In the genomic region with DNA sequence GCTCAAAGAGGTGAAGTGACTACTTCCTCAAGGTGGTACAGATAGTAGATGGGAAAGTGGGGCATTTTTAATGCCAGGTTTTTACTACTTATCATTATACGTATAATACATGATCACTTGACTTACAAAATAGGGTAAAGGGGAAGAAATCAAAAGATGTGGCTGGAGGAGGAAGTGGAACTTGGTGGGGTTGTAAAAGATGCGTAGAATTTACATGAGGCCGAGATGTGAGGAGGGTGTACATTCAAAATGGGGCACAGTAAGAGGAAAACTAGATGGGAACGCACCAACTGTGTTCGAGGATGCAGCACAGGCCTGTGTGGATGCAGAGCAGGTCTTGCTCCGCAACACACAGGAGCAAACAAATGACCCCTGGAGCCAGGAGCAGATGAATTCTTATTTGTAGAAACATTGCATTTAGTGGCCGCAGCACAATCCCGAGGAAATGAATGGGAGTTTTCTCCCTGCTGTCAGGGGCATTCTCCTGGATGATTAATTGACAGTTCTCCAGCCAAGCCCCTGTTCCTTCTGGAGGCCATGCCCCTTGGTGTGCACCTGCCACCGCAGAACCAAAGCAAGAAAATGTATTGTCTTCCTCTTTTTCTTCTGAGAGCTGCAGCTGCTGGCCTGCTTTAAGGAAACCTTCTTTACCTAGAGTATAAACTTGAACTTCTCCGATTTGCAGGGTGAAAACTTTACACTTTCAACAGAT, we compare ENCODE assay signal across 12 cellular contexts.
DNase-seq lines count a peak whose midpoint lies in the region; ATAC-seq, FAIRE-seq and TF ChIP-seq lines count a peak whose summit lies in the region.
"Had no signal": no experiment of that assay in that cellular context is flagged by ENCODE, and none has a peak within 500 bp of the region (broad histone marks: within the 10 kb centered on the region; RNA-seq: fewer than 3 reads in every experiment).

No MANE protein-coding gene starts in this region.

- TF ChIP-seq CTCF in endothelial cell of umbilical vein (IDR thresholded peaks at IDR 0.05; ENCODE audit: extremely low read depth in 1 of 2, insufficient read depth in 1 of 2, low read depth in 1 of 2, low read length in 2 of 2) (no peak), HepG2 (CRISPR knock-in tag; IDR thresholded peaks at IDR 0.05) (no peak)

- H2AFZ ChIP-seq in endothelial cell of umbilical vein (ENCODE audit: low read depth, low read length) (no peak overlapping the region), HepG2 (ENCODE audit: low read length) (no peak overlapping the region)

- H3K4me3 ChIP-seq in endothelial cell of umbilical vein (replicated peaks in 1 of 3; ENCODE audit: insufficient read depth in 1 of 3, low read depth in 1 of 3, low read length in 3 of 3), result no peak overlapping the region
- no peak overlapping the region for H3K4me3 ChIP-seq in HepG2 (replicated peaks in 1 of 3; ENCODE audit: insufficient read depth in 1 of 3, low read depth in 2 of 3, low read length in 3 of 3)
- H3K4me3 ChIP-seq: right lobe of liver had no signal

- WGBS in HepG2 (ENCODE audit: low lambda C conversion rate), result 11% methylated on average over 10 of the region's 10 CpGs

- no peak overlapping the region for H3K4me2 ChIP-seq in endothelial cell of umbilical vein (ENCODE audit: insufficient read depth, low read length)
- no peak overlapping the region for H3K4me2 ChIP-seq in HepG2 (ENCODE audit: low read depth, low read length)

- no peak for TF ChIP-seq EP300 in HepG2 (IDR thresholded peaks at IDR 0.05; ENCODE audit: low read depth in 2 of 2, low read length in 2 of 2)
- TF ChIP-seq EP300 in HepG2 (CRISPR knock-in tag; IDR thresholded peaks at IDR 0.05; ENCODE audit: borderline replicate concordance), result no peak

- TF ChIP-seq POLR2A in endothelial cell of umbilical vein (IDR thresholded peaks at IDR 0.05; ENCODE audit: low read depth, low read length), result no peak
- no peak for TF ChIP-seq POLR2A in HepG2 (IDR thresholded peaks at IDR 0.05; ENCODE audit: insufficient read depth in 1 of 2, low read depth in 2 of 2, low read length in 2 of 2)

- CTCF ChIA-PET in endothelial cell of umbilical vein (lab: Charles Lee) (no interaction called here), HepG2 (lab: Yijun Ruan, JAX; ENCODE audit: low intra/inter-chr PET ratio, low total read pairs) (no interaction called here)

- POLR2A ChIA-PET in endothelial cell of umbilical vein (lab: Charles Lee) (no interaction called here), HepG2 (lab: Yijun Ruan, JAX) (no interaction called here)

- TF ChIP-seq RAD21 in HepG2 (CRISPR knock-in tag; IDR thresholded peaks at IDR 0.05), result no peak

- H3K27ac ChIP-seq in endothelial cell of umbilical vein (ENCODE audit: insufficient read depth, low read depth, low read length), result no peak overlapping the region
- H3K27ac ChIP-seq in HepG2 (ENCODE audit: extremely low read length, insufficient read depth, low read length), result no peak overlapping the region
- H3K27ac ChIP-seq: right lobe of liver had no signal

- FAIRE-seq in endothelial cell of umbilical vein (lab: Jason Lieb, UNC) (no peak), HepG2 (lab: Jason Lieb, UNC) (no peak)
- FAIRE-seq: H54 had no signal

- H3K9me3 ChIP-seq in endothelial cell of umbilical vein (replicated peaks; ENCODE audit: control insufficient read depth, insufficient read depth, low read length) (no peaks in the 10 kb centered on the region), HepG2 (ENCODE audit: low read length) (peaks cover 42% of the 10 kb centered on the region)
- H3K9me3 ChIP-seq: right lobe of liver had no signal

- H3K79me2 ChIP-seq in endothelial cell of umbilical vein (ENCODE audit: control insufficient read depth, insufficient read depth, low read length) (no peaks in the 10 kb centered on the region), HepG2 (ENCODE audit: insufficient read depth, low read length) (no peaks in the 10 kb centered on the region)

- H3K9ac ChIP-seq in endothelial cell of umbilical vein (replicated peaks; ENCODE audit: extremely low read depth, insufficient read depth, low read length) (no peak overlapping the region), HepG2 (ENCODE audit: insufficient read depth, low read depth, low read length) (no peak overlapping the region)

- DNase-seq in endothelial cell of umbilical vein (ENCODE audit: low read depth, low spot score) (peak; percentile 43), NCI-H2081 (lab: John Stamatoyannopoulos, UW) (no peak), dedifferentiated amniotic fluid mesenchymal stem cell (ENCODE audit: extremely low spot score) (no peak), UCSD-AML1 (lab: John Stamatoyannopoulos, UW; ENCODE audit: unreplicated experiment) (no peak), HepG2 (ENCODE audit: low spot score) (no peak)
- DNase-seq: central memory CD4-positive, alpha-beta T cell; right lobe of liver had no signal

- H3K36me3 ChIP-seq in endothelial cell of umbilical vein (ENCODE audit: control insufficient read depth in 2 of 2, extremely low read depth in 1 of 2, insufficient read depth in 2 of 2, low read length in 2 of 2), result no peaks in the 10 kb centered on the region
- no peaks in the 10 kb centered on the region for H3K36me3 ChIP-seq in HepG2 (replicated peaks in 1 of 2; ENCODE audit: control insufficient read depth in 1 of 2, insufficient read depth in 2 of 2, low read length in 2 of 2)
- H3K36me3 ChIP-seq: right lobe of liver had no signal

- ATAC-seq in GM18508 (IDR thresholded peaks at IDR 0.05; ENCODE audit: insufficient read depth, unreplicated experiment) (peak; percentile 74), GM21723 (IDR thresholded peaks at IDR 0.05; ENCODE audit: unreplicated experiment) (peak; percentile 94), HG03521 (IDR thresholded peaks at IDR 0.05; ENCODE audit: unreplicated experiment) (peak; percentile 63), HepG2 (no peak)
- ATAC-seq: activated CD4-positive, CD25-positive, alpha-beta regulatory T cell treated with anti-CD3 and anti-CD28 coated beads, Interleukin-2, amount 50 U/mL, for 24 hours; right lobe of liver had no signal

- in situ Hi-C loops in HepG2 (cut with HindIII; ENCODE audit: extremely low pct_ligation_motif_present, low pct_unique_long_range_greater_than_20kb), result no loop called here

- dilution Hi-C loops in endothelial cell of umbilical vein (cut with MboI; ENCODE audit: extremely low pct_ligation_motif_present, low sequenced_read_pairs), result no loop called here

- H3K27me3 ChIP-seq in endothelial cell of umbilical vein (ENCODE audit: control insufficient read depth in 2 of 2, insufficient read depth in 2 of 2, low read length in 2 of 2) (no peaks in the 10 kb centered on the region), HepG2 (ENCODE audit: control insufficient read depth in 1 of 2, insufficient read depth in 2 of 2, low read length in 2 of 2) (no peaks in the 10 kb centered on the region)
- H3K27me3 ChIP-seq: right lobe of liver had no signal

- intact Hi-C loops in endothelial cell of umbilical vein (cut with micrococcal nuclease), result no loop called here
- intact Hi-C loops in HepG2 (cut with micrococcal nuclease; ENCODE audit: unreplicated experiment), result no loop called here

- H3K4me1 ChIP-seq in endothelial cell of umbilical vein (ENCODE audit: control insufficient read depth, extremely low read depth, insufficient read depth, low read length), result no peaks in the 10 kb centered on the region
- H3K4me1 ChIP-seq in HepG2 (ENCODE audit: insufficient read depth, low read length), result no peaks in the 10 kb centered on the region
- H3K4me1 ChIP-seq: right lobe of liver had no signal

- no peaks in the 10 kb centered on the region for H3K9me1 ChIP-seq in endothelial cell of umbilical vein (replicated peaks; ENCODE audit: control insufficient read depth, extremely low read depth, insufficient read depth, low read length)

- no TSS peak for BruUV-seq in endothelial cell of umbilical vein (replicated peaks; lab: Mats Ljungman, UMichigan)
- no TSS peak for BruUV-seq in HepG2 (replicated peaks; lab: Mats Ljungman, UMichigan)

- H4K20me1 ChIP-seq in endothelial cell of umbilical vein (replicated peaks; ENCODE audit: control insufficient read depth, extremely low read depth, insufficient read depth, low read length), result no peaks in the 10 kb centered on the region
- no peaks in the 10 kb centered on the region for H4K20me1 ChIP-seq in HepG2 (ENCODE audit: insufficient read depth, low read length)

TF ChIP-seq in endothelial cell of umbilical vein, 7 proteins besides CTCF, POLR2A, EP300 and RAD21:
- TF ChIP-seq, protein P1, sequence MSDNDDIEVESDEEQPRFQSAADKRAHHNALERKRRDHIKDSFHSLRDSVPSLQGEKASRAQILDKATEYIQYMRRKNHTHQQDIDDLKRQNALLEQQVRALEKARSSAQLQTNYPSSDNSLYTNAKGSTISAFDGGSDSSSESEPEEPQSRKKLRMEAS (IDR thresholded peaks at IDR 0.05; ENCODE audit: insufficient read depth, insufficient read length), result no peak
- TF ChIP-seq POLR2AphosphoS5 (IDR thresholded peaks at IDR 0.05; ENCODE audit: insufficient read depth, low read depth, low read length), result no peak
- TF ChIP-seq JUN (IDR thresholded peaks at IDR 0.05; ENCODE audit: borderline replicate concordance, insufficient read depth, insufficient read length, low read depth), result no peak
- TF ChIP-seq FOS (IDR thresholded peaks at IDR 0.05; ENCODE audit: borderline replicate concordance, insufficient read depth, low read length), result no peak
- TF ChIP-seq EZH2 (IDR thresholded peaks at IDR 0.05; ENCODE audit: borderline replicate concordance, low read depth, low read length, severe bottlenecking), result no peak
- TF ChIP-seq GATA2 (IDR thresholded peaks at IDR 0.05; ENCODE audit: insufficient read depth, insufficient read length, low read depth, low read length), result no peak
- no peak for TF ChIP-seq MYC (IDR thresholded peaks at IDR 0.05; ENCODE audit: low read depth, low read length)

TF ChIP-seq in HepG2, 621 proteins besides CTCF, POLR2A, EP300 and RAD21:
- TF ChIP-seq, protein P2, sequence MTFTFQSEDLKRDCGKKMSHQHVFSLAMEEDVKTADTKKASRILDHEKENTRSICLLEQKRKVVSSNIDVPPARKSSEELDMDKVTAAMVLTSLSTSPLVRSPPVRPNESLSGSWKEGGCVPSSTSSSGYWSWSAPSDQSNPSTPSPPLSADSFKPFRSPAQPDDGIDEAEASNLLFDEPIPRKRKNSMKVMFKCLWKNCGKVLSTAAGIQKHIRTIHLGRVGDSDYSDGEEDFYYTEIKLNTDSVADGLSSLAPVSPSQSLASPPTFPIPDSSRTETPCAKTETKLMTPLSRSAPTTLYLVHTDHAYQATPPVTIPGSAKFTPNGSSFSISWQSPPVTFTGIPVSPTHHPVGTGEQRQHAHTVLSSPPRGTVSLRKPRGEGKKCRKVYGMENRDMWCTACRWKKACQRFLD (CRISPR knock-in tag; IDR thresholded peaks at IDR 0.05; ENCODE audit: borderline replicate concordance), result no peak
